ENCODE assay signal across 8 cellular contexts in the genomic region with DNA sequence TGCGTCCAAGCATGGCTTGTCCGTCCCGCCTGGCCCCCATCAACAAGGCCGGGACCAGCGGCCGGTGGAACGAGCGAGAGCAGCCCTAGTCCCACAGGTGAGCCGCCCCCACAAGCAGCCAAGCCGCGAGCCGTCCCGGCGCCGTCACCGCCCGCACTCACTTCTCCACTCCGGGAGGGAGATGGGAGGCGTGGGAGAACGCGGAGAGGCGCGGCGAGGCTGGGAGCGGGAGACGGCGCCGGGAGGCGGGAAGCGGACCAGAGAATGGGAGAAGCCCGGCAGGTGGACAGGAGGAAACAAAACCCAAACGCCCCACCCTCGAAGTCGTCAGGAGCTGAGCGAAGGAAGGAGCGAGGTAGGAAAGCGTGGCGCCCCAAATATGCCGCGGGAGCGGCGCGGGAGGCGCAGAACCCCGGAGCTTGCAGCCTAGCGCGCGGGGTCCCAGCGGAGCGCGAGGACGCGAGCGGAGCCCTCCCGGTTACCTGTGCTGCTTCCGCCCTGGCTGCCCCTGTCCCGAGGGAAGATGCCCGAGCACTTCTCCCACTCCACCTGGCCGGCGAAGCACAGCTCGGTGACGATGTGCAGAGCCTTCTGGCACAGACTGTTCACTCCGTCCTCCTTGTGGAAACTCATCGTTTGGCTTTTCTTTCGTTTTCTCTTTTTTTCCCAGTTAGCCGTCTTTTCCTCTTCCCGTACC. TPM values are rescaled to one million over a fixed set of nuclear protein-coding genes. Genes with fewer than 3 reads are reported as not detected.
A peak's percentile ranks its signal among the peaks of the same experiment; 100 is the strongest.
DNase-seq lines count a peak whose midpoint lies in the region; ATAC-seq and TF ChIP-seq lines count a peak whose summit lies in the region.

No MANE protein-coding gene starts in this region.

- H3K27me3 ChIP-seq in right cardiac atrium (ENCODE audit: control insufficient read depth, insufficient read depth), result no peaks in the 10 kb centered on the region
- H3K27me3 ChIP-seq in gastrocnemius medialis, result peaks cover 15 to 37% (median 22%) of the 10 kb centered on the region in 3 donors

- no peaks in the 10 kb centered on the region for H3K36me3 ChIP-seq in gastrocnemius medialis

- peaks cover 26% of the 10 kb centered on the region for H3K27me3 Mint-ChIP-seq in activated T-helper 2 cell treated with anti-CD3 and anti-CD28 coated beads, Interferon-gamma antibody, Interleukin-2, Interleukin-4, amounts not matched to agents 10 μg/mL and 5 μg/mL and 100 μg/mL, durations not matched to agents 14 hours and 24 hours and 36 hours (ENCODE audit: low read depth)

- no peaks in the 10 kb centered on the region for H3K9me3 Mint-ChIP-seq in activated T-helper 2 cell treated with anti-CD3 and anti-CD28 coated beads, Interferon-gamma antibody, Interleukin-2, Interleukin-4, amounts not matched to agents 10 μg/mL and 5 μg/mL and 100 μg/mL, durations not matched to agents 14 hours and 24 hours and 36 hours

- WGBS in right cardiac atrium, result under 1% methylated on average over 67 of the region's 67 CpGs

- H3K4me1 Mint-ChIP-seq in activated T-helper 2 cell treated with anti-CD3 and anti-CD28 coated beads, Interferon-gamma antibody, Interleukin-2, Interleukin-4, amounts not matched to agents 10 μg/mL and 5 μg/mL and 100 μg/mL, durations not matched to agents 14 hours and 24 hours and 36 hours (ENCODE audit: low read depth), result peaks cover 2% of the 10 kb centered on the region

- peak overlapping the region; percentile 52 for H3K4me3 ChIP-seq in right cardiac atrium (ENCODE audit: low read length)
- peak overlapping the region; percentile 36 to 60 (median 40) for H3K4me3 ChIP-seq in gastrocnemius medialis

- H3K4me1 ChIP-seq in right cardiac atrium (ENCODE audit: control insufficient read depth, insufficient read depth, low read length) (no peaks in the 10 kb centered on the region), gastrocnemius medialis (peaks cover 0 to 5% of the 10 kb centered on the region in 2 donors)

- intact Hi-C loops in activated T-helper 2 cell treated with anti-CD3 and anti-CD28 coated beads, Interferon-gamma antibody, Interleukin-2, Interleukin-4, amounts not matched to agents 10 μg/mL and 5 μg/mL and 100 μg/mL, durations not matched to agents 14 hours and 24 hours and 36 hours (cut with micrococcal nuclease), result no loop called here
- intact Hi-C loops in right cardiac atrium (cut with DNase I), result no loop called here
- intact Hi-C loops in gastrocnemius medialis (cut with DNase I; ENCODE audit: low total_unique reads), result no loop called here

- H3K36me3 Mint-ChIP-seq in activated T-helper 2 cell treated with anti-CD3 and anti-CD28 coated beads, Interferon-gamma antibody, Interleukin-2, Interleukin-4, amounts not matched to agents 10 μg/mL and 5 μg/mL and 100 μg/mL, durations not matched to agents 14 hours and 24 hours and 36 hours (ENCODE audit: low read depth), result no peaks in the 10 kb centered on the region

- H3K9me3 ChIP-seq in right cardiac atrium (ENCODE audit: control insufficient read depth, low read length) (no peaks in the 10 kb centered on the region), gastrocnemius medialis (no peaks in the 10 kb centered on the region)

- H3K27ac ChIP-seq in right cardiac atrium (ENCODE audit: low read length) (no peak overlapping the region), gastrocnemius medialis (no peak overlapping the region)

- ATAC-seq in right cardiac atrium, result peak in 1 of 2 donors; percentile 19
- no peak for ATAC-seq in gastrocnemius medialis
- ATAC-seq in GM19452 (IDR thresholded peaks at IDR 0.05; ENCODE audit: unreplicated experiment), result no peak
- ATAC-seq in HG03135 (IDR thresholded peaks at IDR 0.05; ENCODE audit: unreplicated experiment), result no peak

- TF ChIP-seq CTCF in gastrocnemius medialis (IDR thresholded peaks at IDR 0.05 in 4 of 5, conservative IDR thresholded peaks at IDR 0.05 in 1 of 5), result no peak

- DNase-seq in DMS79 treated with DMSO at 0.1 percent for 48 hours (lab: John Stamatoyannopoulos, UW) (peak; percentile 17), DMS79 (lab: John Stamatoyannopoulos, UW) (no peak), right cardiac atrium (peak in 2 of 3 donors; percentile 7 to 46), gastrocnemius medialis (no peak)
- no peak for DNase-seq in activated T-helper 2 cell treated with anti-CD3 and anti-CD28 coated beads, Interferon-gamma antibody, Interleukin-2, Interleukin-4, amounts not matched to agents 10 μg/mL and 5 μg/mL and 100 μg/mL, durations not matched to agents 14 hours and 24 hours and 36 hours (ENCODE audit: low spot score)
- DNase-seq in stimulated activated CD4-positive, alpha-beta T cell treated with anti-CD3 and anti-CD28 coated beads, Interleukin-15, amount 100 ng/mL, for 24 hours, result no peak

- no peak overlapping the region for H3K27ac Mint-ChIP-seq in activated T-helper 2 cell treated with anti-CD3 and anti-CD28 coated beads, Interferon-gamma antibody, Interleukin-2, Interleukin-4, amounts not matched to agents 10 μg/mL and 5 μg/mL and 100 μg/mL, durations not matched to agents 14 hours and 24 hours and 36 hours

- in situ Hi-C loops in gastrocnemius medialis (cut with MboI; ENCODE audit: low sequenced_read_pairs in 4 of 4), result no loop called here

- TF ChIP-seq POLR2A in gastrocnemius medialis (IDR thresholded peaks at IDR 0.05), result no peak

- H3K4me3 Mint-ChIP-seq in activated T-helper 2 cell treated with anti-CD3 and anti-CD28 coated beads, Interferon-gamma antibody, Interleukin-2, Interleukin-4, amounts not matched to agents 10 μg/mL and 5 μg/mL and 100 μg/mL, durations not matched to agents 14 hours and 24 hours and 36 hours (ENCODE audit: low read depth), result peak overlapping the region; percentile 68

RNA-seq across cellular contexts. Expression of gene SYT10, which starts 0.6 kb away (rescaled TPM):
- total RNA-seq in activated T-helper 2 cell treated with anti-CD3 and anti-CD28 coated beads, Interferon-gamma antibody, Interleukin-2, Interleukin-4, amounts not matched to agents 10 μg/mL and 5 μg/mL and 100 μg/mL, durations not matched to agents 14 hours and 24 hours and 36 hours, result not detected in 2 replicates
- total RNA-seq in right cardiac atrium (under 1 TPM in 3 of 4 donors, not detected in 1; 0.08 to 0.29 (median 0.08) TPM), gastrocnemius medialis (not detected)
- polyA plus RNA-seq in right cardiac atrium, result 0.02 TPM

Comparison
In these comparisons a context has a peak if more than half of its experiments do, and no peak if none do; other contexts are left out.
1. DNase-seq: peak in DMS79 treated with DMSO at 0.1 percent for 48 hours (single experiment) and right cardiac atrium (2 of 3); none in DMS79 (single experiment), activated T-helper 2 cell treated with anti-CD3 and anti-CD28 coated beads, Interferon-gamma antibody, Interleukin-2, Interleukin-4, amounts not matched to agents 10 μg/mL and 5 μg/mL and 100 μg/mL, durations not matched to agents 14 hours and 24 hours and 36 hours (single experiment), gastrocnemius medialis (0 of 2) and stimulated activated CD4-positive, alpha-beta T cell treated with anti-CD3 and anti-CD28 coated beads, Interleukin-15, amount 100 ng/mL, for 24 hours (single experiment).